In genomic region chr10:110225441-110225755, GRCh38 we compare ENCODE assay signal across 8 cellular contexts. TPM values are rescaled to one million over a fixed set of nuclear protein-coding genes. Genes with fewer than 3 reads are reported as not detected.
DNase-seq lines count a peak whose midpoint lies in the region; ATAC-seq and TF ChIP-seq lines count a peak whose summit lies in the region.

No MANE protein-coding gene starts in this region.

- ATAC-seq in activated T-cell treated with anti-CD3 and anti-CD28 coated beads, Interleukin-2, amount 50 U/mL, for 4 hours: peak in 1 of 2 donors; percentile 0
- no peak for ATAC-seq in GM18870 (IDR thresholded peaks at IDR 0.05; ENCODE audit: unreplicated experiment)

- no peak overlapping the region for H2AFZ ChIP-seq in neuron (ENCODE audit: low read depth, low read length)

- no peaks in the 10 kb centered on the region for H3K9me3 ChIP-seq in neuron (ENCODE audit: low read length)

- TF ChIP-seq CTCF in HL-60 (IDR thresholded peaks at IDR 0.05; ENCODE audit: insufficient read depth, low read length): no peak

- H3K27me3 ChIP-seq in HL-60 (ENCODE audit: insufficient read depth, poor library complexity, severe bottlenecking): no peaks in the 10 kb centered on the region
- H3K27me3 ChIP-seq in neuron (ENCODE audit: insufficient read depth, low read length): no peaks in the 10 kb centered on the region

- no peak for DNase-seq in activated T-cell treated with anti-CD3 and anti-CD28 coated beads, Interleukin-2, amount 50 U/mL, for 4 hours
- DNase-seq in activated T-cell treated with anti-CD3 and anti-CD28 coated beads for 4 hours (no peak), HL-60 (ENCODE audit: low read depth in 1 of 2, low spot score in 1 of 2) (no peak), NCI-H446 (lab: John Stamatoyannopoulos, UW) (no peak), NCI-H510A (lab: John Stamatoyannopoulos, UW) (no peak)

- peak overlapping the region; percentile 44 for H3K27ac ChIP-seq in HL-60 (replicated peaks)
- peak overlapping the region; percentile 80 for H3K27ac ChIP-seq in cingulate gyrus (ENCODE audit: low read depth, low read length)

- no peaks in the 10 kb centered on the region for H3K27me3 Mint-ChIP-seq in activated T-cell treated with anti-CD3 and anti-CD28 coated beads, Interleukin-2, amount 50 U/mL, for 4 hours (ENCODE audit: low read depth)

- peak overlapping the region; percentile 84 for H3K4me3 Mint-ChIP-seq in activated T-cell treated with anti-CD3 and anti-CD28 coated beads, Interleukin-2, amount 50 U/mL, for 4 hours

- H3K36me3 Mint-ChIP-seq in activated T-cell treated with anti-CD3 and anti-CD28 coated beads, Interleukin-2, amount 50 U/mL, for 4 hours (ENCODE audit: insufficient read depth): peaks cover 9% of the 10 kb centered on the region

- no peaks in the 10 kb centered on the region for H3K9me3 Mint-ChIP-seq in activated T-cell treated with anti-CD3 and anti-CD28 coated beads, Interleukin-2, amount 50 U/mL, for 4 hours

- peaks cover 21% of the 10 kb centered on the region for H3K36me3 ChIP-seq in neuron (ENCODE audit: insufficient read depth, low read length)

- H3K4me3 ChIP-seq in HL-60 (replicated peaks; ENCODE audit: insufficient read depth, low read length) (peak overlapping the region; percentile 66), neuron (ENCODE audit: low read length) (peak overlapping the region; percentile 85)

- H3K4me1 ChIP-seq in neuron (ENCODE audit: insufficient read depth, low read length): peaks cover 33% of the 10 kb centered on the region

- peaks cover 40% of the 10 kb centered on the region for H3K4me1 Mint-ChIP-seq in activated T-cell treated with anti-CD3 and anti-CD28 coated beads, Interleukin-2, amount 50 U/mL, for 4 hours (ENCODE audit: low read depth)

RNA-seq across cellular contexts. Expression of gene MXI1, which starts 18.0 kb away (rescaled TPM):
- 10 to 100 TPM; 13.6 to 14.5 (median 14.2) TPM for total RNA-seq in activated T-cell treated with anti-CD3 and anti-CD28 coated beads, Interleukin-2, amount 50 U/mL, for 4 hours
